1 cellular context compared by ENCODE assay signal in the genomic region with DNA sequence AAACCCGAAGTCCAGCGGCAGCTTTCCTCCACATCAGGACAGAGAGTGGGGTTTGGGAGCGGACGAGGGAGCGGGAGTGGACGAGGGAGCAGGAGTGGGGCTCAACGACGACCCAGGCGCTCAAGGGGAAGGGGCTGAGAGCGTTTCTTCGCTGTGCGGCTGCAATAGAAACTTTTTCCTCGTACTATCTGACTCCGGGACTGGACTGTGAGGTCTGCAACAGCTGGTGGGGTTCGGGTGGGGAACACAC.
A peak's percentile ranks its signal among the peaks of the same experiment; 100 is the strongest.
TF ChIP-seq lines count a peak whose summit lies in the region.

No MANE protein-coding gene starts in this region.

TF ChIP-seq in HepG2, 621 proteins besides CTCF, POLR2A, EP300 and RAD21:
- TF ChIP-seq PCBP1 (IDR thresholded peaks at IDR 0.05; ENCODE audit: borderline replicate concordance, low read depth, low read length), result 0 out of 2 replicates have a peak, but pooled peaks have one; percentile 50
- no peak for TF ChIP-seq ZNF253 (CRISPR knock-in tag; IDR thresholded peaks at IDR 0.05; ENCODE audit: borderline replicate concordance)
- no peak for TF ChIP-seq NFIC (IDR thresholded peaks at IDR 0.05; ENCODE audit: low read length)
- TF ChIP-seq ZNF329 (CRISPR knock-in tag; IDR thresholded peaks at IDR 0.05; ENCODE audit: low read depth), result peak; percentile 27; the same call in 1 of the 2 replicates
- TF ChIP-seq, protein P1, sequence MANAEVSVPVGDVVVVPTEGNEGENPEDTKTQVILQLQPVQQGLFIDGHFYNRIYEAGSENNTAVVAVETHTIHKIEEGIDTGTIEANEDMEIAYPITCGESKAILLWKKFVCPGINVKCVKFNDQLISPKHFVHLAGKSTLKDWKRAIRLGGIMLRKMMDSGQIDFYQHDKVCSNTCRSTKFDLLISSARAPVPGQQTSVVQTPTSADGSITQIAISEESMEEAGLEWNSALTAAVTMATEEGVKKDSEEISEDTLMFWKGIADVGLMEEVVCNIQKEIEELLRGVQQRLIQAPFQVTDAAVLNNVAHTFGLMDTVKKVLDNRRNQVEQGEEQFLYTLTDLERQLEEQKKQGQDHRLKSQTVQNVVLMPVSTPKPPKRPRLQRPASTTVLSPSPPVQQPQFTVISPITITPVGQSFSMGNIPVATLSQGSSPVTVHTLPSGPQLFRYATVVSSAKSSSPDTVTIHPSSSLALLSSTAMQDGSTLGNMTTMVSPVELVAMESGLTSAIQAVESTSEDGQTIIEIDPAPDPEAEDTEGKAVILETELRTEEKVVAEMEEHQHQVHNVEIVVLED (CRISPR knock-in tag; IDR thresholded peaks at IDR 0.05; ENCODE audit: borderline replicate concordance), result peak; percentile 8; the same call in 1 of the 2 replicates
- TF ChIP-seq CENPT (CRISPR knock-in tag; IDR thresholded peaks at IDR 0.05; ENCODE audit: low read depth), result 0 out of 2 replicates have a peak, but pooled peaks have one; percentile 44
- TF ChIP-seq ZNF337 (CRISPR knock-in tag; IDR thresholded peaks at IDR 0.05; ENCODE audit: borderline replicate concordance, low read depth), result 0 out of 2 replicates have a peak, but pooled peaks have one; percentile 70
- peak; percentile 17; the same call in 1 of the 2 replicates for TF ChIP-seq ZNF782 (CRISPR knock-in tag; IDR thresholded peaks at IDR 0.05; ENCODE audit: borderline replicate concordance)
- 0 out of 2 replicates have a peak, but pooled peaks have one; percentile 19 for TF ChIP-seq ZBTB42 (CRISPR knock-in tag; IDR thresholded peaks at IDR 0.05)
- TF ChIP-seq ZNF605 (CRISPR knock-in tag; IDR thresholded peaks at IDR 0.05), result peak; percentile 60; the same call in 1 of the 2 replicates
- peak; percentile 9; the same call in 1 of the 2 replicates for TF ChIP-seq BORCS8-MEF2B (CRISPR knock-in tag; IDR thresholded peaks at IDR 0.05)
- TF ChIP-seq, protein P2, sequence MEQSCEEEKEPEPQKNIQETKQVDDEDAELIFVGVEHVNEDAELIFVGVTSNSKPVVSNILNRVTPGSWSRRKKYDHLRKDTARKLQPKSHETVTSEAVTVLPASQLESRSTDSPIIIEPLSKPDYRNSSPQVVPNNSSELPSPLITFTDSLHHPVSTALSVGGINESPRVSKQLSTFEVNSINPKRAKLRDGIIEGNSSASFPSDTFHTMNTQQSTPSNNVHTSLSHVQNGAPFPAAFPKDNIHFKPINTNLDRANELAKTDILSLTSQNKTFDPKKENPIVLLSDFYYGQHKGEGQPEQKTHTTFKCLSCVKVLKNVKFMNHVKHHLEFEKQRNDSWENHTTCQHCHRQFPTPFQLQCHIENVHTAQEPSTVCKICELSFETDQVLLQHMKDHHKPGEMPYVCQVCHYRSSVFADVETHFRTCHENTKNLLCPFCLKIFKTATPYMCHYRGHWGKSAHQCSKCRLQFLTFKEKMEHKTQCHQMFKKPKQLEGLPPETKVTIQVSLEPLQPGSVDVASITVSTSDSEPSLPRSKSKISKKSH (CRISPR knock-in tag; IDR thresholded peaks at IDR 0.05; ENCODE audit: borderline replicate concordance), result peak; percentile 29; the same call in 1 of the 2 replicates
- 0 out of 2 replicates have a peak, but pooled peaks have one; percentile 58 for TF ChIP-seq ZNF670 (CRISPR knock-in tag; IDR thresholded peaks at IDR 0.05; ENCODE audit: borderline replicate concordance)
- TF ChIP-seq, protein P3, sequence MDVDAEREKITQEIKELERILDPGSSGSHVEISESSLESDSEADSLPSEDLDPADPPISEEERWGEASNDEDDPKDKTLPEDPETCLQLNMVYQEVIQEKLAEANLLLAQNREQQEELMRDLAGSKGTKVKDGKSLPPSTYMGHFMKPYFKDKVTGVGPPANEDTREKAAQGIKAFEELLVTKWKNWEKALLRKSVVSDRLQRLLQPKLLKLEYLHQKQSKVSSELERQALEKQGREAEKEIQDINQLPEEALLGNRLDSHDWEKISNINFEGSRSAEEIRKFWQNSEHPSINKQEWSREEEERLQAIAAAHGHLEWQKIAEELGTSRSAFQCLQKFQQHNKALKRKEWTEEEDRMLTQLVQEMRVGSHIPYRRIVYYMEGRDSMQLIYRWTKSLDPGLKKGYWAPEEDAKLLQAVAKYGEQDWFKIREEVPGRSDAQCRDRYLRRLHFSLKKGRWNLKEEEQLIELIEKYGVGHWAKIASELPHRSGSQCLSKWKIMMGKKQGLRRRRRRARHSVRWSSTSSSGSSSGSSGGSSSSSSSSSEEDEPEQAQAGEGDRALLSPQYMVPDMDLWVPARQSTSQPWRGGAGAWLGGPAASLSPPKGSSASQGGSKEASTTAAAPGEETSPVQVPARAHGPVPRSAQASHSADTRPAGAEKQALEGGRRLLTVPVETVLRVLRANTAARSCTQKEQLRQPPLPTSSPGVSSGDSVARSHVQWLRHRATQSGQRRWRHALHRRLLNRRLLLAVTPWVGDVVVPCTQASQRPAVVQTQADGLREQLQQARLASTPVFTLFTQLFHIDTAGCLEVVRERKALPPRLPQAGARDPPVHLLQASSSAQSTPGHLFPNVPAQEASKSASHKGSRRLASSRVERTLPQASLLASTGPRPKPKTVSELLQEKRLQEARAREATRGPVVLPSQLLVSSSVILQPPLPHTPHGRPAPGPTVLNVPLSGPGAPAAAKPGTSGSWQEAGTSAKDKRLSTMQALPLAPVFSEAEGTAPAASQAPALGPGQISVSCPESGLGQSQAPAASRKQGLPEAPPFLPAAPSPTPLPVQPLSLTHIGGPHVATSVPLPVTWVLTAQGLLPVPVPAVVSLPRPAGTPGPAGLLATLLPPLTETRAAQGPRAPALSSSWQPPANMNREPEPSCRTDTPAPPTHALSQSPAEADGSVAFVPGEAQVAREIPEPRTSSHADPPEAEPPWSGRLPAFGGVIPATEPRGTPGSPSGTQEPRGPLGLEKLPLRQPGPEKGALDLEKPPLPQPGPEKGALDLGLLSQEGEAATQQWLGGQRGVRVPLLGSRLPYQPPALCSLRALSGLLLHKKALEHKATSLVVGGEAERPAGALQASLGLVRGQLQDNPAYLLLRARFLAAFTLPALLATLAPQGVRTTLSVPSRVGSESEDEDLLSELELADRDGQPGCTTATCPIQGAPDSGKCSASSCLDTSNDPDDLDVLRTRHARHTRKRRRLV (CRISPR knock-in tag; IDR thresholded peaks at IDR 0.05), result 0 out of 2 replicates have a peak, but pooled peaks have one; percentile 77
- 0 out of 2 replicates have a peak, but pooled peaks have one; percentile 19 for TF ChIP-seq ZNF446 (CRISPR knock-in tag; IDR thresholded peaks at IDR 0.05)
- TF ChIP-seq ZNF703 (CRISPR knock-in tag; IDR thresholded peaks at IDR 0.05; ENCODE audit: borderline replicate concordance), result peak; percentile 24; the same call in 1 of the 2 replicates
- 0 out of 2 replicates have a peak, but pooled peaks have one; percentile 24 for TF ChIP-seq ZNF30 (CRISPR knock-in tag; IDR thresholded peaks at IDR 0.05)
- 0 out of 2 replicates have a peak, but pooled peaks have one; percentile 31 for TF ChIP-seq SIN3A (IDR thresholded peaks at IDR 0.05; ENCODE audit: borderline replicate concordance, low read depth, low read length)
- peak; percentile 90; the same call in 1 of the 2 replicates for TF ChIP-seq NRL (CRISPR knock-in tag; IDR thresholded peaks at IDR 0.05; ENCODE audit: borderline replicate concordance)
- no peak for TF ChIP-seq ZNF33B (CRISPR knock-in tag; IDR thresholded peaks at IDR 0.05)
- TF ChIP-seq, protein P4, sequence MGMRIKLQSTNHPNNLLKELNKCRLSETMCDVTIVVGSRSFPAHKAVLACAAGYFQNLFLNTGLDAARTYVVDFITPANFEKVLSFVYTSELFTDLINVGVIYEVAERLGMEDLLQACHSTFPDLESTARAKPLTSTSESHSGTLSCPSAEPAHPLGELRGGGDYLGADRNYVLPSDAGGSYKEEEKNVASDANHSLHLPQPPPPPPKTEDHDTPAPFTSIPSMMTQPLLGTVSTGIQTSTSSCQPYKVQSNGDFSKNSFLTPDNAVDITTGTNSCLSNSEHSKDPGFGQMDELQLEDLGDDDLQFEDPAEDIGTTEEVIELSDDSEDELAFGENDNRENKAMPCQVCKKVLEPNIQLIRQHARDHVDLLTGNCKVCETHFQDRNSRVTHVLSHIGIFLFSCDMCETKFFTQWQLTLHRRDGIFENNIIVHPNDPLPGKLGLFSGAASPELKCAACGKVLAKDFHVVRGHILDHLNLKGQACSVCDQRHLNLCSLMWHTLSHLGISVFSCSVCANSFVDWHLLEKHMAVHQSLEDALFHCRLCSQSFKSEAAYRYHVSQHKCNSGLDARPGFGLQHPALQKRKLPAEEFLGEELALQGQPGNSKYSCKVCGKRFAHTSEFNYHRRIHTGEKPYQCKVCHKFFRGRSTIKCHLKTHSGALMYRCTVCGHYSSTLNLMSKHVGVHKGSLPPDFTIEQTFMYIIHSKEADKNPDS (CRISPR knock-in tag; IDR thresholded peaks at IDR 0.05), result no peak
- no peak for TF ChIP-seq CBX2 (IDR thresholded peaks at IDR 0.05; ENCODE audit: low read depth, low read length)
- no peak for TF ChIP-seq CBX2 (CRISPR knock-in tag; IDR thresholded peaks at IDR 0.05; ENCODE audit: low read depth)
- TF ChIP-seq ZNF891 (CRISPR knock-in tag; IDR thresholded peaks at IDR 0.05), result peak; percentile 57
- peak; percentile 87; the same call in 1 of the 2 replicates for TF ChIP-seq ZNF274 (CRISPR knock-in tag; IDR thresholded peaks at IDR 0.05)
- TF ChIP-seq, protein P5, sequence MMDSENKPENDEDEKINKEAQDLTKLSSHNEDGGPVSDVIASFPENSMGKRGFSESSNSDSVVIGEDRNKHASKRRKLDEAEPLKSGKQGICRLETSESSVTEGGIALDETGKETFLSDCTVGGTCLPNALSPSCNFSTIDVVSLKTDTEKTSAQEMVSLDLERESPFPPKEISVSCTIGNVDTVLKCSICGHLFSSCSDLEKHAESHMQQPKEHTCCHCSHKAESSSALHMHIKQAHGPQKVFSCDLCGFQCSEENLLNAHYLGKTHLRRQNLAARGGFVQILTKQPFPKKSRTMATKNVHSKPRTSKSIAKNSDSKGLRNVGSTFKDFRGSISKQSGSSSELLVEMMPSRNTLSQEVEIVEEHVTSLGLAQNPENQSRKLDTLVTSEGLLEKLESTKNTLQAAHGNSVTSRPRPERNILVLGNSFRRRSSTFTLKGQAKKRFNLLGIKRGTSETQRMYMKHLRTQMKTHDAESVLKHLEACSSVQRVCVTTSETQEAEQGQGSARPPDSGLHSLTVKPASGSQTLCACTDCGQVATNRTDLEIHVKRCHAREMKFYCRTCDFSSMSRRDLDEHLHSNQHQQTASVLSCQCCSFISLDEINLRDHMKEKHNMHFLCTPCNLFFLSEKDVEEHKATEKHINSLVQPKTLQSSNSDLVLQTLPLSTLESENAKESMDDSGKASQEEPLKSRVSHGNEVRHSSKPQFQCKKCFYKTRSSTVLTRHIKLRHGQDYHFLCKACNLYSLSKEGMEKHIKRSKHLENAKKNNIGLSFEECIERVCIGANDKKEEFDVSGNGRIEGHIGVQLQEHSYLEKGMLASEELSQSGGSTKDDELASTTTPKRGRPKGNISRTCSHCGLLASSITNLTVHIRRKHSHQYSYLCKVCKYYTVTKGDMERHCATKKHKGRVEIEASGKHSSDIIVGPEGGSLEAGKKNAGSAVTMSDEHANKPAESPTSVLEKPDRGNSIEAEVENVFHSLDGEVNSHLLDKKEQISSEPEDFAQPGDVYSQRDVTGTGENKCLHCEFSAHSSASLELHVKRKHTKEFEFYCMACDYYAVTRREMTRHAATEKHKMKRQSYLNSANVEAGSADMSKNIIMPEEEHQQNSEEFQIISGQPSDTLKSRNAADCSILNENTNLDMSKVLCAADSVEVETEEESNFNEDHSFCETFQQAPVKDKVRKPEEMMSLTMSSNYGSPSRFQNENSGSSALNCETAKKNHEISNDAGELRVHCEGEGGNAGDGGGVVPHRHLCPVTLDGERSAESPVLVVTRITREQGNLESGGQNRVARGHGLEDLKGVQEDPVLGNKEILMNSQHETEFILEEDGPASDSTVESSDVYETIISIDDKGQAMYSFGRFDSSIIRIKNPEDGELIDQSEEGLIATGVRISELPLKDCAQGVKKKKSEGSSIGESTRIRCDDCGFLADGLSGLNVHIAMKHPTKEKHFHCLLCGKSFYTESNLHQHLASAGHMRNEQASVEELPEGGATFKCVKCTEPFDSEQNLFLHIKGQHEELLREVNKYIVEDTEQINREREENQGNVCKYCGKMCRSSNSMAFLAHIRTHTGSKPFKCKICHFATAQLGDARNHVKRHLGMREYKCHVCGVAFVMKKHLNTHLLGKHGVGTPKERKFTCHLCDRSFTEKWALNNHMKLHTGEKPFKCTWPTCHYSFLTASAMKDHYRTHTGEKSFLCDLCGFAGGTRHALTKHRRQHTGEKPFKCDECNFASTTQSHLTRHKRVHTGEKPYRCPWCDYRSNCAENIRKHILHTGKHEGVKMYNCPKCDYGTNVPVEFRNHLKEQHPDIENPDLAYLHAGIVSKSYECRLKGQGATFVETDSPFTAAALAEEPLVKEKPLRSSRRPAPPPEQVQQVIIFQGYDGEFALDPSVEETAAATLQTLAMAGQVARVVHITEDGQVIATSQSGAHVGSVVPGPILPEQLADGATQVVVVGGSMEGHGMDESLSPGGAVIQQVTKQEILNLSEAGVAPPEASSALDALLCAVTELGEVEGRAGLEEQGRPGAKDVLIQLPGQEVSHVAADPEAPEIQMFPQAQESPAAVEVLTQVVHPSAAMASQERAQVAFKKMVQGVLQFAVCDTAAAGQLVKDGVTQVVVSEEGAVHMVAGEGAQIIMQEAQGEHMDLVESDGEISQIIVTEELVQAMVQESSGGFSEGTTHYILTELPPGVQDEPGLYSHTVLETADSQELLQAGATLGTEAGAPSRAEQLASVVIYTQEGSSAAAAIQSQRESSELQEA (CRISPR knock-in tag; IDR thresholded peaks at IDR 0.05; ENCODE audit: not compliant biosample characterization), result peak; percentile 5
- TF ChIP-seq ZNF644 (CRISPR knock-in tag; IDR thresholded peaks at IDR 0.05; ENCODE audit: low read depth), result no peak
- no peak for TF ChIP-seq ZSCAN12 (CRISPR knock-in tag; IDR thresholded peaks at IDR 0.05)
- TF ChIP-seq ZNF572 (CRISPR knock-in tag; IDR thresholded peaks at IDR 0.05), result 0 out of 2 replicates have a peak, but pooled peaks have one; percentile 68
- TF ChIP-seq ZNF224 (CRISPR knock-in tag; IDR thresholded peaks at IDR 0.05), result no peak
- 0 out of 2 replicates have a peak, but pooled peaks have one; percentile 35 for TF ChIP-seq ZFP36L1 (CRISPR knock-in tag; IDR thresholded peaks at IDR 0.05)
- TF ChIP-seq PITX1 (CRISPR knock-in tag; IDR thresholded peaks at IDR 0.05), result 0 out of 2 replicates have a peak, but pooled peaks have one; percentile 19
- 0 out of 2 replicates have a peak, but pooled peaks have one; percentile 42 for TF ChIP-seq TBX2 (CRISPR knock-in tag; IDR thresholded peaks at IDR 0.05; ENCODE audit: borderline replicate concordance)
- peak; percentile 21; the same call in 1 of the 2 replicates for TF ChIP-seq ZNF563 (CRISPR knock-in tag; IDR thresholded peaks at IDR 0.05)
